In the genomic region with DNA sequence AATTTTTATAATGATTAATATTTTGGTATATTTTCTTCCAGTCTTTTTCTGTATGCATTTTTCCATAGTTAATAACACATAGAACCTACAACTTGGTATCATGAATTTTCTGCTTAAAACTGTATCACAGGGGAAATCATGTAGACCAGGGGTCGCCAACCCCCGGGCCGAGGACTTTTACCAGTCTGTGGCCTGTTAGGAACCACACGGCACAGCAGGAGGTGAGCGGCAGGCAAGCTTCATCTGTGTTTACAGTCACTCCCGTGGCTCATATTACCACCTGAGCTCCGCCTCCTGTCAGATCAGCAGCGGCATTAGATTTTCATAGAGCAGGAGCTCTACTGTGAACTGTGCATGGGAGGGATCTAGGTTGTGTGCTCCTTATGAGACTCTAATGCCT, we compare ENCODE assay signal across 12 cellular contexts. TPM values are rescaled to one million over a fixed set of nuclear protein-coding genes. Genes with fewer than 3 reads are reported as not detected.
A peak's percentile ranks its signal among the peaks of the same experiment; 100 is the strongest.
DNase-seq lines count a peak whose midpoint lies in the region; ATAC-seq and TF ChIP-seq lines count a peak whose summit lies in the region.
"Had no signal": no experiment of that assay in that cellular context is flagged by ENCODE, and none has a peak within 500 bp of the region (broad histone marks: within the 10 kb centered on the region; RNA-seq: fewer than 3 reads in every experiment).

No MANE protein-coding gene starts in this region.

- H3K4me3 ChIP-seq in SK-N-MC, result peak overlapping the region; percentile 34; the same call in 1 of the 2 replicates
- no peak overlapping the region for H3K4me3 ChIP-seq in mesenchymal stem cell (ENCODE audit: insufficient read depth in 1 of 2, low read depth in 1 of 2, low read length in 2 of 2)
- H3K4me3 ChIP-seq in suprapubic skin, result no peak overlapping the region

- peak overlapping the region in 1 of 2 experiments; percentile 16 for H3K18ac ChIP-seq in mesenchymal stem cell (ENCODE audit: low read depth in 1 of 2, low read length in 2 of 2)

- 30% methylated on average over 6 of the region's 8 CpGs for WGBS in mesenchymal stem cell
- 47% methylated on average over 8 of the region's 8 CpGs for WGBS in suprapubic skin

- no peak overlapping the region for H2AK5ac ChIP-seq in mesenchymal stem cell (ENCODE audit: low read length, severe bottlenecking)

- H3K9me3 ChIP-seq in SK-N-MC (ENCODE audit: low read depth, low read length) (no peaks in the 10 kb centered on the region), mesenchymal stem cell (ENCODE audit: control insufficient read depth, low read length) (no peaks in the 10 kb centered on the region), suprapubic skin (no peaks in the 10 kb centered on the region)

- TF ChIP-seq EP300 in suprapubic skin (IDR thresholded peaks at IDR 0.05), result no peak

- peaks cover 8% of the 10 kb centered on the region for H3K4me1 ChIP-seq in mesenchymal stem cell (ENCODE audit: control insufficient read depth, insufficient read depth, low read depth, low read length)
- H3K4me1 ChIP-seq in suprapubic skin, result peaks cover 15% of the 10 kb centered on the region

- H3K4ac ChIP-seq in mesenchymal stem cell (ENCODE audit: low read depth in 1 of 2, low read length in 2 of 2), result no peak overlapping the region

- H3K36me3 ChIP-seq in SK-N-MC (ENCODE audit: insufficient read depth, low read length) (no peaks in the 10 kb centered on the region), mesenchymal stem cell (ENCODE audit: control insufficient read depth in 1 of 2, insufficient read depth in 2 of 2, low read depth in 1 of 2, low read length in 2 of 2) (no peaks in the 10 kb centered on the region), suprapubic skin (no peaks in the 10 kb centered on the region)

- H2BK15ac ChIP-seq in mesenchymal stem cell (ENCODE audit: low read depth, poor library complexity, severe bottlenecking), result no peak overlapping the region

- H4K8ac ChIP-seq in mesenchymal stem cell (ENCODE audit: low read length), result no peak overlapping the region

- no peak overlapping the region for H3K23ac ChIP-seq in mesenchymal stem cell (ENCODE audit: low read length in 2 of 2)

- H3K27me3 ChIP-seq in mesenchymal stem cell (ENCODE audit: control insufficient read depth in 1 of 2, insufficient read depth in 1 of 2, low read length in 2 of 2), result no peaks in the 10 kb centered on the region
- H3K27me3 ChIP-seq in suprapubic skin, result no peaks in the 10 kb centered on the region

- H3K79me1 ChIP-seq in mesenchymal stem cell (replicated peaks; ENCODE audit: low read length, poor library complexity, severe bottlenecking), result no peaks in the 10 kb centered on the region

- no peak for TF ChIP-seq POLR2A in suprapubic skin (IDR thresholded peaks at IDR 0.05)

- H2BK5ac ChIP-seq in mesenchymal stem cell (ENCODE audit: low read depth, low read length, poor library complexity, severe bottlenecking), result no peak overlapping the region

- H3K9ac ChIP-seq in SK-N-MC (ENCODE audit: insufficient read length), result no peak overlapping the region
- no peak overlapping the region for H3K9ac ChIP-seq in mesenchymal stem cell (ENCODE audit: low read length)

- peak; percentile 66 for DNase-seq in Daoy (ENCODE audit: low read depth)
- peak; percentile 3 to 12 for DNase-seq in NCI-H1930 (lab: John Stamatoyannopoulos, UW)
- DNase-seq in SK-N-MC (ENCODE audit: low read depth, low spot score), result no peak
- DNase-seq in mesenchymal stem cell, result no peak
- no peak for DNase-seq in hepatic stellate cell (ENCODE audit: low spot score)
- no peak for DNase-seq in suprapubic skin (ENCODE audit: low spot score in 2 of 2)
- DNase-seq in cerebellar cortex (ENCODE audit: low spot score), result no peak
- DNase-seq: activated naive CD4-positive, alpha-beta T cell; left cardiac atrium; stimulated activated CD4-positive, alpha-beta T cell treated with anti-CD3 and anti-CD28 coated beads, Interleukin-12 subunit alpha, Interleukin-12 subunit beta, amount 100 ng/mL, for 4 hours; T-helper 9 cell had no signal

- no peak overlapping the region for H3K14ac ChIP-seq in mesenchymal stem cell (ENCODE audit: low read length in 2 of 2)

- H4K91ac ChIP-seq in mesenchymal stem cell (ENCODE audit: low read length), result no peak overlapping the region

- H2BK120ac ChIP-seq in mesenchymal stem cell (ENCODE audit: low read depth, low read length), result no peak overlapping the region

- H2AFZ ChIP-seq in mesenchymal stem cell (ENCODE audit: low read depth, low read length), result no peak overlapping the region

- no peak for ATAC-seq in HG02798 (IDR thresholded peaks at IDR 0.05; ENCODE audit: poor library complexity, unreplicated experiment)

- H3K4me2 ChIP-seq in mesenchymal stem cell (ENCODE audit: low read length, poor library complexity, severe bottlenecking), result peak overlapping the region; percentile 51

- H3K27ac ChIP-seq in SK-N-MC (no peak overlapping the region), mesenchymal stem cell (ENCODE audit: low read length, poor library complexity, severe bottlenecking) (no peak overlapping the region), suprapubic skin (no peak overlapping the region)

- no peak for TF ChIP-seq CTCF in suprapubic skin (IDR thresholded peaks at IDR 0.05)

- no peak overlapping the region for H2BK12ac ChIP-seq in mesenchymal stem cell (ENCODE audit: low read length in 2 of 2)

RNA-seq across cellular contexts. Expression of gene RPL22L1, which starts 54.7 kb away (rescaled TPM):
- 114 and 150 TPM in 2 replicates for total RNA-seq in Daoy (2014; rRNA removed; shearing (Covaris generic))
- 380 TPM for polyA plus RNA-seq in mesenchymal stem cell (2013, experiment 1 of 2)
- 394 TPM for polyA plus RNA-seq in mesenchymal stem cell (2013, experiment 2 of 2)
- total RNA-seq in suprapubic skin, result 100 to 1,000 TPM in 2 of 4 donors, 10 to 100 TPM in 2; 23.1 to 169 (median 97.7) TPM

Comparison
In these comparisons a context has a peak if more than half of its experiments do, and no peak if none do; other contexts are left out.
1. DNase-seq: peak in Daoy (single experiment) and NCI-H1930 (2 of 2); none in SK-N-MC (single experiment), mesenchymal stem cell (single experiment), hepatic stellate cell (single experiment), suprapubic skin (0 of 2) and cerebellar cortex (single experiment).